ENCODE assay signal across 1 cellular context in genomic region chr17:80021600-80021999, GRCh38.
A peak's percentile ranks its signal among the peaks of the same experiment; 100 is the strongest.
TF ChIP-seq lines count a peak whose summit lies in the region.

No MANE protein-coding gene starts in this region.

TF ChIP-seq in HepG2, 621 proteins besides CTCF, POLR2A, EP300 and RAD21 (continued from another document):
- TF ChIP-seq SOX6 (IDR thresholded peaks at IDR 0.05) (peak; percentile 68; the same call in 1 of the 2 replicates), SOX6 (CRISPR knock-in tag; IDR thresholded peaks at IDR 0.05) (no peak), ZNF501 (CRISPR knock-in tag; IDR thresholded peaks at IDR 0.05) (no peak), NONO (IDR thresholded peaks at IDR 0.05) (peak; percentile 84; the same call in 1 of the 2 replicates), NONO (CRISPR knock-in tag; conservative IDR thresholded peaks at IDR 0.05) (no peak), ZNF34 (CRISPR knock-in tag; IDR thresholded peaks at IDR 0.05; ENCODE audit: borderline replicate concordance) (no peak)
